ENCODE assay signal across 8 cellular contexts in the genomic region with DNA sequence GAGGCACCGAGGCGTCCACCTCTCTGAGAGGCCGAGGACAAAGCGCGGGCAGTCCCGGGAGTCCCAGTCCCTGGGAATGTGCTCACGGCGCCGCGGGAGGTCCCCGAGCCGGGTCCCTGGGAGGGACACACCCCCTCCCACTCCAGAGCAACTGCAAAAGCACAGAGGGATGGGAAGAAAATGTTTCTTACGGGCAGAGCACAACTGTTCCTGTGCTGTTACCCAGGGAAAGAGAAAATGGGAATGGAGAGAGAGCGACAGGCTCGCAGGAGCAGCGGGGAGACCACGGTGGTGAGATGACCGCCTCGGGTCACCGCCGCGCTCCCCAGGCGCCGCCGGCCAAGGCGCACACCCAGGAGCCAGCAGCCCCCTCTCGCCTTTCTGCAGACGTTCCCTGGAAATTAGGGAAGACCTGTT. TPM values are rescaled to one million over a fixed set of nuclear protein-coding genes. Genes with fewer than 3 reads are reported as not detected.
DNase-seq lines count a peak whose midpoint lies in the region; TF ChIP-seq lines count a peak whose summit lies in the region.

No MANE protein-coding gene starts in this region.

- TF ChIP-seq CTCF in HFF-Myc (IDR thresholded peaks at IDR 0.05; ENCODE audit: low read depth, low read length, missing control alignments) (no peak), WI38 (IDR thresholded peaks at IDR 0.05; ENCODE audit: low read depth, low read length) (no peak), right atrium auricular region (IDR thresholded peaks at IDR 0.05) (no peak), sigmoid colon (IDR thresholded peaks at IDR 0.05) (no peak)

- intact Hi-C loops in sigmoid colon (cut with DNase I): loop anchor here (5.0 to 10.0 kb wide), 5 partner anchors 220 to 1522 kb away; no protein-coding TSS in a partner anchor

- TF ChIP-seq EP300 in sigmoid colon (IDR thresholded peaks at IDR 0.05): no peak

- H3K9me3 ChIP-seq in right atrium auricular region (no peaks in the 10 kb centered on the region), sigmoid colon (no peaks in the 10 kb centered on the region)

- H3K4me1 ChIP-seq in right atrium auricular region (peaks cover 0 to 63% of the 10 kb centered on the region in 2 donors), sigmoid colon (peaks cover 0 to 55% (median 30%) of the 10 kb centered on the region in 4 donors)

- TF ChIP-seq POLR2A in sigmoid colon (IDR thresholded peaks at IDR 0.05): no peak

- 0 to 1% methylated on average over 28 of the region's 28 CpGs for WGBS in sigmoid colon, 2 donors

- peak overlapping the region; percentile 64 for H3K4me3 ChIP-seq in HFF-Myc (replicated peaks; ENCODE audit: low read depth, low read length)
- peak overlapping the region; percentile 67 for H3K4me3 ChIP-seq in WI38 (ENCODE audit: low read depth, low read length)
- H3K4me3 ChIP-seq in right atrium auricular region: peak overlapping the region; percentile 50 to 66
- peak overlapping the region; percentile 68 to 83 (median 76) for H3K4me3 ChIP-seq in sigmoid colon

- H3K36me3 ChIP-seq in right atrium auricular region: no peaks in the 10 kb centered on the region
- no peaks in the 10 kb centered on the region for H3K36me3 ChIP-seq in sigmoid colon

- H3K27ac ChIP-seq in right atrium auricular region (peak overlapping the region; percentile 46 to 51), sigmoid colon (peak overlapping the region; percentile 76 to 95 (median 87))

- DNase-seq in DMS53 (lab: John Stamatoyannopoulos, UW) (peak; percentile 83), HFF-Myc (ENCODE audit: extremely low read depth, low read depth) (no peak), right atrium auricular region (ENCODE audit: low spot score) (no peak), sigmoid colon (no peak), HCEC 1CT (no peak)
- no peak for DNase-seq in stimulated activated CD4-positive, alpha-beta T cell treated with anti-CD3 and anti-CD28 coated beads, Interleukin-12 subunit alpha, Interleukin-12 subunit beta, amount 100 ng/mL, for 4 hours
- no peak for DNase-seq in NK-92 treated with Interleukin-12 subunit alpha and Interleukin-12 subunit beta, amount 100 ng/mL, for 24 hours (lab: John Stamatoyannopoulos, UW)

- H3K27me3 ChIP-seq in right atrium auricular region: peaks cover 14 to 17% of the 10 kb centered on the region in 2 donors
- peaks cover 0 to 34% (median 0%) of the 10 kb centered on the region in 3 donors for H3K27me3 ChIP-seq in sigmoid colon

RNA-seq across cellular contexts. Expression of a gene that starts 1.2 kb away (rescaled TPM):
- total RNA-seq in right atrium auricular region: 1 to 10 TPM; 2.2 to 3.3 TPM
- total RNA-seq in sigmoid colon: 10 to 100 TPM; 16.3 to 39.6 (median 19.7) TPM
- polyA plus RNA-seq in sigmoid colon: 10 to 100 TPM in 1 of 3 donors, 1 to 10 TPM in 2; 3.6 to 14.5 (median 4.4) TPM

Comparison
In these comparisons a context has a peak if more than half of its experiments do, and no peak if none do; other contexts are left out.
1. RNA of a gene that starts 1.2 kb away (total RNA-seq): 16.3 to 39.6 TPM in sigmoid colon; 2.2 to 3.3 TPM in right atrium auricular region; every median in the first group is over 4 times any median in the second.
2. Peak in every context shown above with its lines, with median percentiles within 50 percentile points of each other: H3K4me3 ChIP-seq.